8 cellular contexts compared by ENCODE assay signal in genomic region chr16:83887088-83887487, GRCh38. TPM values are rescaled to one million over a fixed set of nuclear protein-coding genes. Genes with fewer than 3 reads are reported as not detected.
DNase-seq lines count a peak whose midpoint lies in the region; ATAC-seq and TF ChIP-seq lines count a peak whose summit lies in the region.

No MANE protein-coding gene starts in this region.

- H3K27me3 ChIP-seq in GM06990 (replicated peaks; ENCODE audit: control insufficient read depth, insufficient read depth, low read length) (no peaks in the 10 kb centered on the region; the same call in 1 of the 2 replicates), WERI-Rb-1 (ENCODE audit: insufficient read depth, low read depth, severe bottlenecking) (no peaks in the 10 kb centered on the region)

- H3K36me3 ChIP-seq in GM06990 (ENCODE audit: control insufficient read depth, insufficient read depth, low read length) (no peaks in the 10 kb centered on the region), WERI-Rb-1 (no peaks in the 10 kb centered on the region)

- no peak overlapping the region for H3K27ac ChIP-seq in WERI-Rb-1

- DNase-seq in GM06990 (ENCODE audit: extremely low read depth, insufficient read length) (no peak), NCI-H1092 (lab: John Stamatoyannopoulos, UW) (peak; percentile 6), dermis blood vessel endothelial cell (peak; percentile 29), pons (ENCODE audit: low spot score) (peak; percentile 81), WERI-Rb-1 (no peak), kidney glomerular epithelial cell (lab: John Stamatoyannopoulos, UW) (no peak), NCI-H187 (lab: John Stamatoyannopoulos, UW) (no peak)

- H3K4me3 ChIP-seq in GM06990 (replicated peaks; ENCODE audit: low read depth, low read length) (no peak overlapping the region), WERI-Rb-1 (ENCODE audit: low read depth, low read length) (no peak overlapping the region)

- no peak for ATAC-seq in GM18520 (IDR thresholded peaks at IDR 0.05; ENCODE audit: unreplicated experiment)

- TF ChIP-seq CTCF in GM06990 (IDR thresholded peaks at IDR 0.05; ENCODE audit: insufficient read depth, low read length, poor library complexity, severe bottlenecking) (peak; percentile 17), WERI-Rb-1 (IDR thresholded peaks at IDR 0.05; ENCODE audit: low read depth, low read length) (no peak)

- no peaks in the 10 kb centered on the region for H3K9me3 ChIP-seq in WERI-Rb-1 (ENCODE audit: severe bottlenecking)

RNA-seq across cellular contexts. Expression of gene MLYCD, which starts 11.8 kb away (rescaled TPM):
- total RNA-seq in dermis blood vessel endothelial cell = 2.6 and 5.6 TPM in 2 replicates

Comparison
In these comparisons a context has a peak if more than half of its experiments do, and no peak if none do; other contexts are left out.
1. DNase-seq: peak in NCI-H1092 (single experiment), dermis blood vessel endothelial cell (single experiment) and pons (single experiment); none in GM06990 (single experiment), WERI-Rb-1 (single experiment), kidney glomerular epithelial cell (single experiment) and NCI-H187 (0 of 2).